Comparison of ENCODE assay signal across 19 cellular contexts in genomic region chr10:113895018-113895417, GRCh38. TPM values are rescaled to one million over a fixed set of nuclear protein-coding genes. Genes with fewer than 3 reads are reported as not detected.
DNase-seq lines count a peak whose midpoint lies in the region; ATAC-seq, FAIRE-seq and TF ChIP-seq lines count a peak whose summit lies in the region.
"Had no signal": no experiment of that assay in that cellular context is flagged by ENCODE, and none has a peak within 500 bp of the region (broad histone marks: within the 10 kb centered on the region; RNA-seq: fewer than 3 reads in every experiment).

No MANE protein-coding gene starts in this region.

- H3K36me3 ChIP-seq in IMR-90 (ENCODE audit: control insufficient read depth, insufficient read depth, low read length): peaks cover 3% of the 10 kb centered on the region; the same call in 1 of the 2 replicates
- no peaks in the 10 kb centered on the region for H3K36me3 ChIP-seq in keratinocyte (ENCODE audit: control insufficient read depth in 2 of 2, extremely low read depth in 1 of 2, insufficient read depth in 2 of 2, low read length in 2 of 2)

- H2BK20ac ChIP-seq in IMR-90 (ENCODE audit: low read depth, low read length): no peak overlapping the region

- H2BK120ac ChIP-seq in IMR-90 (ENCODE audit: low read depth, low read length): no peak overlapping the region

- H3K4me2 ChIP-seq in IMR-90 (ENCODE audit: low read depth, low read length) (no peak overlapping the region), keratinocyte (ENCODE audit: control insufficient read depth, extremely low read depth, insufficient read depth, low read depth, low read length) (peak overlapping the region; percentile 54)

- no peak overlapping the region for H4K8ac ChIP-seq in IMR-90 (ENCODE audit: low read depth in 2 of 2, low read length in 2 of 2)

- H3K4me3 ChIP-seq in IMR-90 (ENCODE audit: insufficient read depth, low read depth, low read length) (no peak overlapping the region), keratinocyte (ENCODE audit: control insufficient read depth in 2 of 3, extremely low read depth in 1 of 3, insufficient read depth in 2 of 3, low read depth in 1 of 3, low read length in 3 of 3) (no peak overlapping the region)
- H3K4me3 ChIP-seq: lung, right lobe of liver had no signal

- no peak overlapping the region for H3K4me3 Mint-ChIP-seq in chondrocyte (ENCODE audit: unreplicated experiment)
- H3K4me3 Mint-ChIP-seq: T-helper 17 cell had no signal

- TF ChIP-seq CTCF in AG09319 (IDR thresholded peaks at IDR 0.05; ENCODE audit: low read depth, low read length) (no peak), IMR-90 (conservative IDR thresholded peaks at IDR 0.05; ENCODE audit: low read depth, low read length) (no peak), chondrocyte (IDR thresholded peaks at IDR 0.05) (no peak), keratinocyte (optimal IDR thresholded peaks at IDR 0.05 in 1 of 3, IDR thresholded peaks at IDR 0.05 in 1 of 3, conservative IDR thresholded peaks at IDR 0.05 in 1 of 3; ENCODE audit: extremely low read depth in 1 of 3, insufficient read depth in 2 of 3, low read length in 3 of 3) (no peak)

- peaks cover 65% of the 10 kb centered on the region for H3K4me1 Mint-ChIP-seq in chondrocyte (ENCODE audit: low read depth)

- H2AK9ac ChIP-seq in IMR-90 (replicated peaks; ENCODE audit: low read depth, low read length, poor library complexity): no peak overlapping the region

- H3K23ac ChIP-seq in IMR-90 (ENCODE audit: low read depth, low read length): no peak overlapping the region

- in situ Hi-C loops in IMR-90 (cut with MboI; ENCODE audit: low sequenced_read_pairs): no loop called here

- H4K20me1 ChIP-seq in IMR-90 (ENCODE audit: insufficient read depth, low read length) (no peaks in the 10 kb centered on the region), keratinocyte (ENCODE audit: control insufficient read depth, extremely low read depth, insufficient read depth, low read length) (no peaks in the 10 kb centered on the region)

- no peaks in the 10 kb centered on the region for H3K27me3 Mint-ChIP-seq in chondrocyte (ENCODE audit: low read depth)
- H3K27me3 Mint-ChIP-seq: T-helper 17 cell had no signal

- H3K9me1 ChIP-seq in IMR-90 (ENCODE audit: insufficient read depth, low read length) (peaks cover 2% of the 10 kb centered on the region; the same call in 1 of the 2 replicates), keratinocyte (ENCODE audit: control insufficient read depth, extremely low read depth, insufficient read depth, low read length) (no peaks in the 10 kb centered on the region)

- FAIRE-seq in keratinocyte (lab: Jason Lieb, UNC) (peak; percentile 60), GM19239 (lab: Jason Lieb, UNC) (no peak)

- H3K14ac ChIP-seq in IMR-90 (replicated peaks; ENCODE audit: low read depth, low read length): no peak overlapping the region

- peaks cover 3% of the 10 kb centered on the region for H3K36me3 Mint-ChIP-seq in chondrocyte (ENCODE audit: low read depth)

- no peak overlapping the region for H2AK5ac ChIP-seq in IMR-90 (ENCODE audit: low read depth, low read length)

- H3K9me3 Mint-ChIP-seq in chondrocyte (ENCODE audit: low read depth): no peaks in the 10 kb centered on the region

- H3K79me2 ChIP-seq in keratinocyte (ENCODE audit: control insufficient read depth, insufficient read depth, low read length): no peaks in the 10 kb centered on the region

- intact Hi-C loops in IMR-90 (cut with micrococcal nuclease): no loop called here

- TF ChIP-seq RAD21 in IMR-90 (IDR thresholded peaks at IDR 0.05; ENCODE audit: low read length): no peak

- H3K56ac ChIP-seq in IMR-90 (ENCODE audit: extremely low read depth, insufficient read depth, low read length): no peak overlapping the region

- H3K27ac Mint-ChIP-seq in chondrocyte (ENCODE audit: unreplicated experiment): peak overlapping the region; percentile 0
- H3K27ac Mint-ChIP-seq: activated naive CD4-positive, alpha-beta T cell treated with anti-CD3 and anti-CD28 coated beads, Interleukin-2, amount 50 U/mL, for 72 hours; T-helper 17 cell had no signal

- CTCF ChIA-PET in IMR-90 (lab: Yijun Ruan, JAX): no interaction called here

- H3K18ac ChIP-seq in IMR-90 (ENCODE audit: low read depth, low read length): no peak overlapping the region

- no peak for TF ChIP-seq POLR2A in IMR-90 (IDR thresholded peaks at IDR 0.05; ENCODE audit: low read depth, low read length)

- no peak overlapping the region for H2BK5ac ChIP-seq in IMR-90 (ENCODE audit: low read depth, low read length, poor library complexity, severe bottlenecking)

- no peak overlapping the region for H3K4ac ChIP-seq in IMR-90 (ENCODE audit: low read depth, low read length)

- BruUV-seq in IMR-90 (replicated peaks; lab: Mats Ljungman, UMichigan): no TSS peak

- H3K27ac ChIP-seq in IMR-90 (ENCODE audit: insufficient read depth, low read length) (no peak overlapping the region), keratinocyte (ENCODE audit: control insufficient read depth, insufficient read depth, low read length) (no peak overlapping the region)
- H3K27ac ChIP-seq: right lobe of liver had no signal

- peak; percentile 60 for ATAC-seq in IMR-90 (ENCODE audit: low read depth)
- no peak for ATAC-seq in HG03457 (IDR thresholded peaks at IDR 0.05; ENCODE audit: unreplicated experiment)
- ATAC-seq: activated naive CD4-positive, alpha-beta T cell treated with anti-CD3 and anti-CD28 coated beads, Interleukin-2, amount 50 U/mL, for 72 hours; right lobe of liver; T-helper 17 cell had no signal

- no peak overlapping the region for H2BK15ac ChIP-seq in IMR-90 (ENCODE audit: low read depth, low read length)

- H3K9me3 ChIP-seq in IMR-90 (ENCODE audit: control insufficient read depth, insufficient read depth, low read length) (no peaks in the 10 kb centered on the region), keratinocyte (ENCODE audit: control insufficient read depth, low read depth, low read length) (no peaks in the 10 kb centered on the region)
- H3K9me3 ChIP-seq: right lobe of liver had no signal

- H3K79me1 ChIP-seq in IMR-90 (ENCODE audit: low read depth in 1 of 2, low read length in 2 of 2): peaks cover 3% of the 10 kb centered on the region in 2 experiments; a peak in 1 of 4 replicates

- H3K4me1 ChIP-seq in IMR-90 (ENCODE audit: control insufficient read depth, insufficient read depth, low read length) (0 out of 2 replicates have a peak, but pooled peaks cover 2% of the 10 kb centered on the region), keratinocyte (ENCODE audit: control insufficient read depth, extremely low read depth, insufficient read depth, low read length) (peaks cover 7% of the 10 kb centered on the region)
- H3K4me1 ChIP-seq: right lobe of liver had no signal

- dilution Hi-C loops in IMR-90 (cut with HindIII; ENCODE audit: low sequenced_read_pairs, unreplicated experiment) (no loop called here), keratinocyte (cut with MboI; ENCODE audit: extremely low pct_ligation_motif_present, low sequenced_read_pairs) (no loop called here)

- no peak overlapping the region for H4K5ac ChIP-seq in IMR-90 (ENCODE audit: low read depth, low read length)

- DNase-seq in AG09319 (ENCODE audit: extremely low read depth, low read depth) (peak; percentile 10), IMR-90 (peak; percentile 47), chondrocyte (ENCODE audit: low spot score) (no peak), keratinocyte (ENCODE audit: low read depth, low spot score) (no peak), GM19239 (ENCODE audit: insufficient read length, low spot score) (no peak), medulla oblongata (ENCODE audit: extremely low spot score) (no peak), NCI-H1436 treated with DMSO at 0.1 percent for 48 hours (lab: John Stamatoyannopoulos, UW) (no peak)
- DNase-seq: ACHN; activated CD4-positive, CD25-positive, alpha-beta regulatory T cell treated with anti-CD3 and anti-CD28 coated beads, Interleukin-2, amount 50 U/mL, for 72 hours; cerebellar nuclear complex; NCI-H2081 treated with DMSO at 0.1 percent for 48 hours; NCI-H748 treated with DMSO at 0.1 percent for 48 hours; right lobe of liver; RPMI8226; stimulated activated naive CD4-positive, alpha-beta T cell treated with Interleukin-2 at 50 U/mL for 16 hours; T-helper 17 cell had no signal

- POLR2A ChIA-PET in IMR-90 (lab: Charles Lee; ENCODE audit: unreplicated experiment): no interaction called here

- H2AFZ ChIP-seq in IMR-90 (replicated peaks; ENCODE audit: low read length, poor library complexity) (no peak overlapping the region), keratinocyte (ENCODE audit: control insufficient read depth, low read length) (no peak overlapping the region)

- H3K27me3 ChIP-seq in IMR-90 (ENCODE audit: control insufficient read depth, insufficient read depth, low read length) (no peaks in the 10 kb centered on the region), keratinocyte (ENCODE audit: control insufficient read depth, extremely low read depth, insufficient read depth, low read length) (no peaks in the 10 kb centered on the region)
- H3K27me3 ChIP-seq: right lobe of liver had no signal

- H4K91ac ChIP-seq in IMR-90 (ENCODE audit: insufficient read depth, low read depth, low read length): no peak overlapping the region

- H3K9ac ChIP-seq in IMR-90 (ENCODE audit: low read depth, low read length) (no peak overlapping the region), keratinocyte (ENCODE audit: control insufficient read depth, extremely low read depth, insufficient read depth, low read length) (no peak overlapping the region)

RNA-seq across cellular contexts. Expression of gene NHLRC2, which starts 40.6 kb away (rescaled TPM):
- total RNA-seq in IMR-90 (2012; rRNA removed) (11.8 and 15.3 TPM in 2 replicates), chondrocyte (26.3 to 47.2 TPM (median 29.2 TPM) in 3 replicates)
- polyA plus RNA-seq in IMR-90 (2012; rRNA removed) (2.3 and 3.0 TPM in 2 replicates), keratinocyte (6.0 to 7.5 TPM (median 6.2 TPM) in 3 replicates)
- polyA plus RNA-seq in IMR-90 (2012; cell fraction: cytosol; rRNA removed): 0.79 and 0.83 TPM in 2 replicates
- 1.2 and 5.1 TPM in 2 replicates for polyA plus RNA-seq in IMR-90 (2012; cell fraction: nucleus; rRNA removed; ENCODE audit: low replicate concordance)
- polyA plus RNA-seq in keratinocyte (2011; ENCODE audit: low read depth): 2.8 TPM
- 2.5 and 5.1 TPM in 2 replicates for polyA plus RNA-seq in keratinocyte (2011; cell fraction: cytosol; rRNA removed)
- polyA plus RNA-seq in keratinocyte (2011; cell fraction: nucleus; rRNA removed): 9.1 and 11.3 TPM in 2 replicates
- 3.0 and 4.9 TPM in 2 replicates for polyA plus RNA-seq in keratinocyte (2012; ENCODE audit: low replicate concordance)
- polyA minus RNA-seq in keratinocyte: 4.3 to 17.5 TPM (median 15.4 TPM) in 3 replicates
- 6.7 TPM for polyA minus RNA-seq in keratinocyte (2011; cell fraction: cytosol; rRNA and poly(A)+ RNA removed)
- 12.6 and 20.9 TPM in 2 replicates for polyA minus RNA-seq in keratinocyte (2011; cell fraction: nucleus; rRNA and poly(A)+ RNA removed)

RNA-seq across cellular contexts. Expression of gene DCLRE1A, which starts 41.1 kb away (rescaled TPM):
- total RNA-seq in IMR-90 (2012; rRNA removed) (6.3 and 7.8 TPM in 2 replicates), chondrocyte (5.7 to 7.0 TPM (median 6.3 TPM) in 3 replicates)
- polyA plus RNA-seq in IMR-90 (2012; rRNA removed) (2.6 and 3.1 TPM in 2 replicates), keratinocyte (4.3 to 6.5 TPM (median 4.8 TPM) in 3 replicates)
- 0.52 and 0.56 TPM in 2 replicates for polyA plus RNA-seq in IMR-90 (2012; cell fraction: cytosol; rRNA removed)
- 0.28 and 2.4 TPM in 2 replicates for polyA plus RNA-seq in IMR-90 (2012; cell fraction: nucleus; rRNA removed; ENCODE audit: low replicate concordance)
- 2.0 TPM for polyA plus RNA-seq in keratinocyte (2011; ENCODE audit: low read depth)
- polyA plus RNA-seq in keratinocyte (2011; cell fraction: cytosol; rRNA removed): 2.8 and 6.3 TPM in 2 replicates
- polyA plus RNA-seq in keratinocyte (2011; cell fraction: nucleus; rRNA removed): 4.4 and 5.0 TPM in 2 replicates
- polyA plus RNA-seq in keratinocyte (2012; ENCODE audit: low replicate concordance): 2.5 and 3.3 TPM in 2 replicates
- polyA minus RNA-seq in keratinocyte: 1.2 to 6.6 TPM (median 4.0 TPM) in 3 replicates
- polyA minus RNA-seq in keratinocyte (2011; cell fraction: cytosol; rRNA and poly(A)+ RNA removed): 3.3 TPM
- 3.1 and 5.8 TPM in 2 replicates for polyA minus RNA-seq in keratinocyte (2011; cell fraction: nucleus; rRNA and poly(A)+ RNA removed)

Comparison
In these comparisons a context has a peak if more than half of its experiments do, and no peak if none do; other contexts are left out.
1. DNase-seq: peak in AG09319 (single experiment) and IMR-90 (single experiment); none in chondrocyte (single experiment), keratinocyte (single experiment), GM19239 (single experiment), medulla oblongata (single experiment) and NCI-H1436 treated with DMSO at 0.1 percent for 48 hours (single experiment).